In the genomic region with DNA sequence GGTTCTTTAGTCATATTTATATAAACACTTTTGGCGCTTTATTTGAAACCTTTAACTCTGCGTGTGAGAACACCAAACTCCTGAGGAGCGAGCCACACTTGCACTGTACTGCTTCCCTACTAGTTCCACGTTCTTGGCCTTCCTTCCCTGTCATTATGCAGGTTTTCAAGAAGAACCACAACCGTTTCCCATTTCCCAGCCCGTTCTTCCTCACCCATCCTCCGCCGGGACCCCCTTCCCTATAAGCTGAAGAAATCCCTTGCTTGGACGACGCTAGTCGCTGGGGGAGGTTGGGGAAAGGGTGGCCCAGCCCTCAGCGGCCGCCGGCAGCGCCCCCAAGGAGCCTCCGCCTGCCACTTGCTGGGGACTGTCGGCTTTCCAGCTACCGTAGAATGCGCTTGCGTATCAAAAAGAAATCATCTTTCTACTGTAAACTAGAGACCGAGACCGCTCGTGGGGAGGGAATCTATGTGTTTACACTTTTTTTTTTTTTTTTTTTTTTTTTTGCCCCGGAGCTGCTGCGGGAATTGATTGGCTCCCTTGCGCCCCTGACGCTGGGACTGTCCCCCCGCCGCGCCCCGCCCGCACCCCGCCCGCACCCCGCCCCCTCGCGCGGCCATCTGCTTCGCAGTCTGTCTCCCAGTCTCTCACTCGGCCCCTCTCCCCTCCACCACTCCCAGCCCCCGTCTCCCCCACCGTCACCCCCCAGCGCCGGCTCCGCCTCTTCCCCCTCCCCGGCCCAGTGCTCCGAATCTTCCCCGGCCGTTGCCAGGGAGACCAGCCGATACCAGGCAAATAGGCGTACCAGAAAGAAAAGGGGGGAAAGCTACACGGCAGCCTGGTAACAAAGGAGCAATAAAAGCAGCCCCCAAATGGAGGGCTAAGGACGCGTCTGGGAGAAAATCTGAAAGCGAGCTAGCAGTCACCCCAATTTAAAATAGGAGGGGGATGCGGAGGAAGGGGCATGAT, we compare ENCODE assay signal across 1 cellular context.
TF ChIP-seq lines count a peak whose summit lies in the region.

No MANE protein-coding gene starts in this region.

TF ChIP-seq in GM12878, 131 proteins besides CTCF, POLR2A, EP300 and RAD21 (continued from another document and continues in another):
- TF ChIP-seq PAX5 (IDR thresholded peaks at IDR 0.05; ENCODE audit: borderline replicate concordance, low read depth, low read length) = no peak
- TF ChIP-seq RELA (IDR thresholded peaks at IDR 0.05; ENCODE audit: borderline replicate concordance, partially characterized antibody) = no peak
- TF ChIP-seq, protein P1, sequence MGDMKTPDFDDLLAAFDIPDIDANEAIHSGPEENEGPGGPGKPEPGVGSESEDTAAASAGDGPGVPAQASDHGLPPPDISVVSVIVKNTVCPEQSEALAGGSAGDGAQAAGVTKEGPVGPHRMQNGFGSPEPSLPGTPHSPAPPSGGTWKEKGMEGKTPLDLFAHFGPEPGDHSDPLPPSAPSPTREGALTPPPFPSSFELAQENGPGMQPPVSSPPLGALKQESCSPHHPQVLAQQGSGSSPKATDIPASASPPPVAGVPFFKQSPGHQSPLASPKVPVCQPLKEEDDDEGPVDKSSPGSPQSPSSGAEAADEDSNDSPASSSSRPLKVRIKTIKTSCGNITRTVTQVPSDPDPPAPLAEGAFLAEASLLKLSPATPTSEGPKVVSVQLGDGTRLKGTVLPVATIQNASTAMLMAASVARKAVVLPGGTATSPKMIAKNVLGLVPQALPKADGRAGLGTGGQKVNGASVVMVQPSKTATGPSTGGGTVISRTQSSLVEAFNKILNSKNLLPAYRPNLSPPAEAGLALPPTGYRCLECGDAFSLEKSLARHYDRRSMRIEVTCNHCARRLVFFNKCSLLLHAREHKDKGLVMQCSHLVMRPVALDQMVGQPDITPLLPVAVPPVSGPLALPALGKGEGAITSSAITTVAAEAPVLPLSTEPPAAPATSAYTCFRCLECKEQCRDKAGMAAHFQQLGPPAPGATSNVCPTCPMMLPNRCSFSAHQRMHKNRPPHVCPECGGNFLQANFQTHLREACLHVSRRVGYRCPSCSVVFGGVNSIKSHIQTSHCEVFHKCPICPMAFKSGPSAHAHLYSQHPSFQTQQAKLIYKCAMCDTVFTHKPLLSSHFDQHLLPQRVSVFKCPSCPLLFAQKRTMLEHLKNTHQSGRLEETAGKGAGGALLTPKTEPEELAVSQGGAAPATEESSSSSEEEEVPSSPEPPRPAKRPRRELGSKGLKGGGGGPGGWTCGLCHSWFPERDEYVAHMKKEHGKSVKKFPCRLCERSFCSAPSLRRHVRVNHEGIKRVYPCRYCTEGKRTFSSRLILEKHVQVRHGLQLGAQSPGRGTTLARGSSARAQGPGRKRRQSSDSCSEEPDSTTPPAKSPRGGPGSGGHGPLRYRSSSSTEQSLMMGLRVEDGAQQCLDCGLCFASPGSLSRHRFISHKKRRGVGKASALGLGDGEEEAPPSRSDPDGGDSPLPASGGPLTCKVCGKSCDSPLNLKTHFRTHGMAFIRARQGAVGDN (IDR thresholded peaks at IDR 0.05) = no peak
- no peak for TF ChIP-seq HDGF (IDR thresholded peaks at IDR 0.05)
- TF ChIP-seq POLR2AphosphoS2 (IDR thresholded peaks at IDR 0.05; ENCODE audit: low read depth, low read length) = no peak
- no peak for TF ChIP-seq RCOR1 (conservative IDR thresholded peaks at IDR 0.05; ENCODE audit: low read depth, low read length)
- no peak for TF ChIP-seq SRF (IDR thresholded peaks at IDR 0.05; ENCODE audit: low read depth in 2 of 2, low read length in 2 of 2)
- TF ChIP-seq EGR1 (IDR thresholded peaks at IDR 0.05; ENCODE audit: borderline replicate concordance in 1 of 2, low read depth in 2 of 2, low read length in 2 of 2) = peak in 1 of 2 experiments; percentile 33; a peak in 1 of 3 replicates
- TF ChIP-seq SPI1 (IDR thresholded peaks at IDR 0.05; ENCODE audit: borderline replicate concordance, insufficient read depth, low read depth, low read length) = no peak
- TF ChIP-seq POU2F2 (IDR thresholded peaks at IDR 0.05; ENCODE audit: borderline replicate concordance, low read depth, low read length) = no peak
- TF ChIP-seq, protein P2, sequence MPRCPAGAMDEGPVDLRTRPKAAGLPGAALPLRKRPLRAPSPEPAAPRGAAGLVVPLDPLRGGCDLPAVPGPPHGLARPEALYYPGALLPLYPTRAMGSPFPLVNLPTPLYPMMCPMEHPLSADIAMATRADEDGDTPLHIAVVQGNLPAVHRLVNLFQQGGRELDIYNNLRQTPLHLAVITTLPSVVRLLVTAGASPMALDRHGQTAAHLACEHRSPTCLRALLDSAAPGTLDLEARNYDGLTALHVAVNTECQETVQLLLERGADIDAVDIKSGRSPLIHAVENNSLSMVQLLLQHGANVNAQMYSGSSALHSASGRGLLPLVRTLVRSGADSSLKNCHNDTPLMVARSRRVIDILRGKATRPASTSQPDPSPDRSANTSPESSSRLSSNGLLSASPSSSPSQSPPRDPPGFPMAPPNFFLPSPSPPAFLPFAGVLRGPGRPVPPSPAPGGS (IDR thresholded peaks at IDR 0.05; ENCODE audit: borderline replicate concordance, insufficient read depth, low read depth, low read length, poor library complexity, severe bottlenecking) = no peak
- TF ChIP-seq, protein P3, sequence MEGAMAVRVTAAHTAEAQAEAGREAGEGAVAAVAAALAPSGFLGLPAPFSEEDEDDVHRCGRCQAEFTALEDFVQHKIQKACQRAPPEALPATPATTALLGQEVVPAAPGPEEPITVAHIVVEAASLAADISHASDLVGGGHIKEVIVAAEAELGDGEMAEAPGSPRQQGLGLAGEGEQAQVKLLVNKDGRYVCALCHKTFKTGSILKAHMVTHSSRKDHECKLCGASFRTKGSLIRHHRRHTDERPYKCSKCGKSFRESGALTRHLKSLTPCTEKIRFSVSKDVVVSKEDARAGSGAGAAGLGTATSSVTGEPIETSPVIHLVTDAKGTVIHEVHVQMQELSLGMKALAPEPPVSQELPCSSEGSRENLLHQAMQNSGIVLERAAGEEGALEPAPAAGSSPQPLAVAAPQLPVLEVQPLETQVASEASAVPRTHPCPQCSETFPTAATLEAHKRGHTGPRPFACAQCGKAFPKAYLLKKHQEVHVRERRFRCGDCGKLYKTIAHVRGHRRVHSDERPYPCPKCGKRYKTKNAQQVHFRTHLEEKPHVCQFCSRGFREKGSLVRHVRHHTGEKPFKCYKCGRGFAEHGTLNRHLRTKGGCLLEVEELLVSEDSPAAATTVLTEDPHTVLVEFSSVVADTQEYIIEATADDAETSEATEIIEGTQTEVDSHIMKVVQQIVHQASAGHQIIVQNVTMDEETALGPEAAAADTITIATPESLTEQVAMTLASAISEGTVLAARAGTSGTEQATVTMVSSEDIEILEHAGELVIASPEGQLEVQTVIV (IDR thresholded peaks at IDR 0.05; ENCODE audit: borderline replicate concordance, partially characterized antibody) = no peak
- no peak for TF ChIP-seq GATAD2B (conservative IDR thresholded peaks at IDR 0.05; ENCODE audit: low read depth)
- TF ChIP-seq MYC (IDR thresholded peaks at IDR 0.05; ENCODE audit: insufficient read depth, insufficient read length, insufficient replicate concordance, low read length, severe bottlenecking) = no peak
- TF ChIP-seq RB1 (IDR thresholded peaks at IDR 0.05; ENCODE audit: borderline replicate concordance) = peak; percentile 33; the same call in 1 of the 2 replicates
- TF ChIP-seq LARP7 (IDR thresholded peaks at IDR 0.05) = no peak
- TF ChIP-seq, protein P4, sequence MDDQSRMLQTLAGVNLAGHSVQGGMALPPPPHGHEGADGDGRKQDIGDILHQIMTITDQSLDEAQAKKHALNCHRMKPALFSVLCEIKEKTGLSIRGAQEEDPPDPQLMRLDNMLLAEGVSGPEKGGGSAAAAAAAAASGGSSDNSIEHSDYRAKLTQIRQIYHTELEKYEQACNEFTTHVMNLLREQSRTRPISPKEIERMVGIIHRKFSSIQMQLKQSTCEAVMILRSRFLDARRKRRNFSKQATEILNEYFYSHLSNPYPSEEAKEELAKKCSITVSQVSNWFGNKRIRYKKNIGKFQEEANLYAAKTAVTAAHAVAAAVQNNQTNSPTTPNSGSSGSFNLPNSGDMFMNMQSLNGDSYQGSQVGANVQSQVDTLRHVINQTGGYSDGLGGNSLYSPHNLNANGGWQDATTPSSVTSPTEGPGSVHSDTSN (IDR thresholded peaks at IDR 0.05; ENCODE audit: insufficient replicate concordance, low read depth, low read length) = no peak
- TF ChIP-seq ZNF622 (IDR thresholded peaks at IDR 0.05) = no peak
- TF ChIP-seq, protein P5, sequence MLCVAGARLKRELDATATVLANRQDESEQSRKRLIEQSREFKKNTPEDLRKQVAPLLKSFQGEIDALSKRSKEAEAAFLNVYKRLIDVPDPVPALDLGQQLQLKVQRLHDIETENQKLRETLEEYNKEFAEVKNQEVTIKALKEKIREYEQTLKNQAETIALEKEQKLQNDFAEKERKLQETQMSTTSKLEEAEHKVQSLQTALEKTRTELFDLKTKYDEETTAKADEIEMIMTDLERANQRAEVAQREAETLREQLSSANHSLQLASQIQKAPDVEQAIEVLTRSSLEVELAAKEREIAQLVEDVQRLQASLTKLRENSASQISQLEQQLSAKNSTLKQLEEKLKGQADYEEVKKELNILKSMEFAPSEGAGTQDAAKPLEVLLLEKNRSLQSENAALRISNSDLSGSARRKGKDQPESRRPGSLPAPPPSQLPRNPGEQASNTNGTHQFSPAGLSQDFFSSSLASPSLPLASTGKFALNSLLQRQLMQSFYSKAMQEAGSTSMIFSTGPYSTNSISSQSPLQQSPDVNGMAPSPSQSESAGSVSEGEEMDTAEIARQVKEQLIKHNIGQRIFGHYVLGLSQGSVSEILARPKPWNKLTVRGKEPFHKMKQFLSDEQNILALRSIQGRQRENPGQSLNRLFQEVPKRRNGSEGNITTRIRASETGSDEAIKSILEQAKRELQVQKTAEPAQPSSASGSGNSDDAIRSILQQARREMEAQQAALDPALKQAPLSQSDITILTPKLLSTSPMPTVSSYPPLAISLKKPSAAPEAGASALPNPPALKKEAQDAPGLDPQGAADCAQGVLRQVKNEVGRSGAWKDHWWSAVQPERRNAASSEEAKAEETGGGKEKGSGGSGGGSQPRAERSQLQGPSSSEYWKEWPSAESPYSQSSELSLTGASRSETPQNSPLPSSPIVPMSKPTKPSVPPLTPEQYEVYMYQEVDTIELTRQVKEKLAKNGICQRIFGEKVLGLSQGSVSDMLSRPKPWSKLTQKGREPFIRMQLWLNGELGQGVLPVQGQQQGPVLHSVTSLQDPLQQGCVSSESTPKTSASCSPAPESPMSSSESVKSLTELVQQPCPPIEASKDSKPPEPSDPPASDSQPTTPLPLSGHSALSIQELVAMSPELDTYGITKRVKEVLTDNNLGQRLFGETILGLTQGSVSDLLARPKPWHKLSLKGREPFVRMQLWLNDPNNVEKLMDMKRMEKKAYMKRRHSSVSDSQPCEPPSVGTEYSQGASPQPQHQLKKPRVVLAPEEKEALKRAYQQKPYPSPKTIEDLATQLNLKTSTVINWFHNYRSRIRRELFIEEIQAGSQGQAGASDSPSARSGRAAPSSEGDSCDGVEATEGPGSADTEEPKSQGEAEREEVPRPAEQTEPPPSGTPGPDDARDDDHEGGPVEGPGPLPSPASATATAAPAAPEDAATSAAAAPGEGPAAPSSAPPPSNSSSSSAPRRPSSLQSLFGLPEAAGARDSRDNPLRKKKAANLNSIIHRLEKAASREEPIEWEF (IDR thresholded peaks at IDR 0.05; ENCODE audit: insufficient replicate concordance, low read depth, low read length) = no peak
- no peak for TF ChIP-seq ZSCAN29 (IDR thresholded peaks at IDR 0.05)
- no peak for TF ChIP-seq SIX5 (IDR thresholded peaks at IDR 0.05; ENCODE audit: low read depth, low read length, severe bottlenecking)
- TF ChIP-seq, protein P6, sequence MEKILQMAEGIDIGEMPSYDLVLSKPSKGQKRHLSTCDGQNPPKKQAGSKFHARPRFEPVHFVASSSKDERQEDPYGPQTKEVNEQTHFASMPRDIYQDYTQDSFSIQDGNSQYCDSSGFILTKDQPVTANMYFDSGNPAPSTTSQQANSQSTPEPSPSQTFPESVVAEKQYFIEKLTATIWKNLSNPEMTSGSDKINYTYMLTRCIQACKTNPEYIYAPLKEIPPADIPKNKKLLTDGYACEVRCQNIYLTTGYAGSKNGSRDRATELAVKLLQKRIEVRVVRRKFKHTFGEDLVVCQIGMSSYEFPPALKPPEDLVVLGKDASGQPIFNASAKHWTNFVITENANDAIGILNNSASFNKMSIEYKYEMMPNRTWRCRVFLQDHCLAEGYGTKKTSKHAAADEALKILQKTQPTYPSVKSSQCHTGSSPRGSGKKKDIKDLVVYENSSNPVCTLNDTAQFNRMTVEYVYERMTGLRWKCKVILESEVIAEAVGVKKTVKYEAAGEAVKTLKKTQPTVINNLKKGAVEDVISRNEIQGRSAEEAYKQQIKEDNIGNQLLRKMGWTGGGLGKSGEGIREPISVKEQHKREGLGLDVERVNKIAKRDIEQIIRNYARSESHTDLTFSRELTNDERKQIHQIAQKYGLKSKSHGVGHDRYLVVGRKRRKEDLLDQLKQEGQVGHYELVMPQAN (conservative IDR thresholded peaks at IDR 0.05) = 0 out of 2 replicates have a peak, but pooled peaks have one; percentile 24
- TF ChIP-seq EED (IDR thresholded peaks at IDR 0.05; ENCODE audit: low read depth) = 0 out of 2 replicates have a peak, but pooled peaks have one; percentile 43
- TF ChIP-seq TCF7 (IDR thresholded peaks at IDR 0.05; ENCODE audit: borderline replicate concordance) = no peak
- TF ChIP-seq MTA3 (IDR thresholded peaks at IDR 0.05; ENCODE audit: borderline replicate concordance, low read length) = no peak
- 0 out of 2 replicates have a peak, but pooled peaks have one; percentile 44 for TF ChIP-seq CHD1 (IDR thresholded peaks at IDR 0.05; ENCODE audit: low read depth, low read length)
- TF ChIP-seq KAT2A (conservative IDR thresholded peaks at IDR 0.05; ENCODE audit: control insufficient read depth, low read depth, low read length) = no peak
- TF ChIP-seq BRCA1 (IDR thresholded peaks at IDR 0.05; ENCODE audit: low read depth, low read length) = no peak
- TF ChIP-seq, protein P7, sequence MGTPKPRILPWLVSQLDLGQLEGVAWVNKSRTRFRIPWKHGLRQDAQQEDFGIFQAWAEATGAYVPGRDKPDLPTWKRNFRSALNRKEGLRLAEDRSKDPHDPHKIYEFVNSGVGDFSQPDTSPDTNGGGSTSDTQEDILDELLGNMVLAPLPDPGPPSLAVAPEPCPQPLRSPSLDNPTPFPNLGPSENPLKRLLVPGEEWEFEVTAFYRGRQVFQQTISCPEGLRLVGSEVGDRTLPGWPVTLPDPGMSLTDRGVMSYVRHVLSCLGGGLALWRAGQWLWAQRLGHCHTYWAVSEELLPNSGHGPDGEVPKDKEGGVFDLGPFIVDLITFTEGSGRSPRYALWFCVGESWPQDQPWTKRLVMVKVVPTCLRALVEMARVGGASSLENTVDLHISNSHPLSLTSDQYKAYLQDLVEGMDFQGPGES (IDR thresholded peaks at IDR 0.05) = no peak
- TF ChIP-seq, protein P8, sequence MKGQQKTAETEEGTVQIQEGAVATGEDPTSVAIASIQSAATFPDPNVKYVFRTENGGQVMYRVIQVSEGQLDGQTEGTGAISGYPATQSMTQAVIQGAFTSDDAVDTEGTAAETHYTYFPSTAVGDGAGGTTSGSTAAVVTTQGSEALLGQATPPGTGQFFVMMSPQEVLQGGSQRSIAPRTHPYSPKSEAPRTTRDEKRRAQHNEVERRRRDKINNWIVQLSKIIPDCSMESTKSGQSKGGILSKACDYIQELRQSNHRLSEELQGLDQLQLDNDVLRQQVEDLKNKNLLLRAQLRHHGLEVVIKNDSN (IDR thresholded peaks at IDR 0.05; ENCODE audit: borderline replicate concordance, extremely low read length, insufficient read depth, low read depth, low read length) = no peak
- TF ChIP-seq IKZF2 (IDR thresholded peaks at IDR 0.05) = peak in 1 of 2 experiments; percentile 28; a peak in 1 of 4 replicates
- TF ChIP-seq DPF2 (IDR thresholded peaks at IDR 0.05) = no peak
- TF ChIP-seq STAT3 (IDR thresholded peaks at IDR 0.05; ENCODE audit: low read depth, low read length) = no peak
- no peak for TF ChIP-seq TCF3 (IDR thresholded peaks at IDR 0.05; ENCODE audit: borderline replicate concordance, insufficient read depth, low read depth, low read length)
- TF ChIP-seq SMC3 (IDR thresholded peaks at IDR 0.05; ENCODE audit: borderline replicate concordance, low read length) = peak; percentile 16; the same call in 1 of the 2 replicates
- no peak for TF ChIP-seq FOXK2 (IDR thresholded peaks at IDR 0.05)
